15 cellular contexts compared by ENCODE assay signal in genomic region chr3:35524851-35525250, GRCh38.
DNase-seq lines count a peak whose midpoint lies in the region; ATAC-seq and TF ChIP-seq lines count a peak whose summit lies in the region.
"Had no signal": no experiment of that assay in that cellular context is flagged by ENCODE, and none has a peak within 500 bp of the region (broad histone marks: within the 10 kb centered on the region; RNA-seq: fewer than 3 reads in every experiment).

No MANE protein-coding gene starts in this region.

- 61% methylated on average over 2 of the region's 2 CpGs for WGBS in right lobe of liver (ENCODE audit: insufficient coverage, low coverage, low lambda C conversion rate, missing lambda C conversion rate)

- no peak overlapping the region for H3K27ac Mint-ChIP-seq in activated naive CD4-positive, alpha-beta T cell treated with anti-CD3 and anti-CD28 coated beads, Interleukin-2, amount 10 ng/mL, durations not matched to agents 7 days and 5 days

- no peak overlapping the region for H3K4me3 Mint-ChIP-seq in activated naive CD4-positive, alpha-beta T cell treated with anti-CD3 and anti-CD28 coated beads, Interleukin-2, amount 10 ng/mL, durations not matched to agents 7 days and 5 days

- intact Hi-C loops in right lobe of liver (cut with DNase I) (no loop called here), left ventricle myocardium superior (cut with micrococcal nuclease) (no loop called here)

- H3K9me3 Mint-ChIP-seq in activated naive CD4-positive, alpha-beta T cell treated with anti-CD3 and anti-CD28 coated beads, Interleukin-2, amount 10 ng/mL, durations not matched to agents 7 days and 5 days, result no peaks in the 10 kb centered on the region

- no peak for TF ChIP-seq POLR2A in right lobe of liver (IDR thresholded peaks at IDR 0.05)

- H3K4me1 ChIP-seq in right lobe of liver, result peaks cover 0 to 31% (median 7%) of the 10 kb centered on the region in 4 donors

- peak; percentile 1 for DNase-seq in HK-2 (ENCODE audit: unreplicated experiment)
- DNase-seq in epithelial cell of proximal tubule (ENCODE audit: low read depth), result peak; percentile 70
- no peak for DNase-seq in right lobe of liver
- DNase-seq in activated naive CD4-positive, alpha-beta T cell treated with anti-CD3 and anti-CD28 coated beads, Interleukin-2, amount 10 ng/mL, durations not matched to agents 7 days and 5 days, result no peak
- DNase-seq in left ventricle myocardium superior, result no peak
- DNase-seq: C1 segment of cervical spinal cord, GM23248, KBM-7, NCI-H1092, NCI-H345, NCI-H526 treated with DMSO at 0.1 percent for 48 hours, RPMI8226 had no signal

- no peaks in the 10 kb centered on the region for H3K4me1 Mint-ChIP-seq in activated naive CD4-positive, alpha-beta T cell treated with anti-CD3 and anti-CD28 coated beads, Interleukin-2, amount 10 ng/mL, durations not matched to agents 7 days and 5 days

- CTCF ChIA-PET in activated naive CD4-positive, alpha-beta T cell treated with anti-CD3 and anti-CD28 coated beads, Interleukin-2, amount 10 ng/mL, durations not matched to agents 7 days and 5 days (lab: Charles Lee), result no interaction called here

- H3K27me3 Mint-ChIP-seq in activated naive CD4-positive, alpha-beta T cell treated with anti-CD3 and anti-CD28 coated beads, Interleukin-2, amount 10 ng/mL, durations not matched to agents 7 days and 5 days, result no peaks in the 10 kb centered on the region

- H3K4me3 ChIP-seq in epithelial cell of proximal tubule (ENCODE audit: low read depth, low read length), result no peak overlapping the region
- no peak overlapping the region for H3K4me3 ChIP-seq in right lobe of liver
- H3K4me3 ChIP-seq: GM23248 had no signal

- H3K36me3 ChIP-seq in right lobe of liver, result no peaks in the 10 kb centered on the region

- H3K27ac ChIP-seq in right lobe of liver, result peak overlapping the region in 2 of 3 donors; percentile 27 to 56
- H3K27ac ChIP-seq: GM23248, HL-60 had no signal

- no peak for TF ChIP-seq CTCF in epithelial cell of proximal tubule (conservative IDR thresholded peaks at IDR 0.05; ENCODE audit: low read depth, low read length)
- TF ChIP-seq CTCF in right lobe of liver (IDR thresholded peaks at IDR 0.05), result no peak

- peak; percentile 57 to 88 (median 77) for ATAC-seq in right lobe of liver
- no peak for ATAC-seq in left ventricle myocardium superior
- ATAC-seq in GM21786 (IDR thresholded peaks at IDR 0.05; ENCODE audit: unreplicated experiment), result no peak
- no peak for ATAC-seq in HG02870 (IDR thresholded peaks at IDR 0.05; ENCODE audit: unreplicated experiment)

- no peaks in the 10 kb centered on the region for H3K9me3 ChIP-seq in right lobe of liver

- no peaks in the 10 kb centered on the region for H3K27me3 ChIP-seq in right lobe of liver

- no peaks in the 10 kb centered on the region for H3K36me3 Mint-ChIP-seq in activated naive CD4-positive, alpha-beta T cell treated with anti-CD3 and anti-CD28 coated beads, Interleukin-2, amount 10 ng/mL, durations not matched to agents 7 days and 5 days

Comparison
In these comparisons a context has a peak if more than half of its experiments do, and no peak if none do; other contexts are left out.
1. DNase-seq: peak in HK-2 (single experiment) and epithelial cell of proximal tubule (single experiment); none in right lobe of liver (0 of 3), activated naive CD4-positive, alpha-beta T cell treated with anti-CD3 and anti-CD28 coated beads, Interleukin-2, amount 10 ng/mL, durations not matched to agents 7 days and 5 days (single experiment) and left ventricle myocardium superior (single experiment).
2. ATAC-seq: peak in right lobe of liver (4 of 4); none in left ventricle myocardium superior (single experiment), GM21786 (single experiment) and HG02870 (single experiment).